9 cellular contexts compared by ENCODE assay signal in the genomic region with DNA sequence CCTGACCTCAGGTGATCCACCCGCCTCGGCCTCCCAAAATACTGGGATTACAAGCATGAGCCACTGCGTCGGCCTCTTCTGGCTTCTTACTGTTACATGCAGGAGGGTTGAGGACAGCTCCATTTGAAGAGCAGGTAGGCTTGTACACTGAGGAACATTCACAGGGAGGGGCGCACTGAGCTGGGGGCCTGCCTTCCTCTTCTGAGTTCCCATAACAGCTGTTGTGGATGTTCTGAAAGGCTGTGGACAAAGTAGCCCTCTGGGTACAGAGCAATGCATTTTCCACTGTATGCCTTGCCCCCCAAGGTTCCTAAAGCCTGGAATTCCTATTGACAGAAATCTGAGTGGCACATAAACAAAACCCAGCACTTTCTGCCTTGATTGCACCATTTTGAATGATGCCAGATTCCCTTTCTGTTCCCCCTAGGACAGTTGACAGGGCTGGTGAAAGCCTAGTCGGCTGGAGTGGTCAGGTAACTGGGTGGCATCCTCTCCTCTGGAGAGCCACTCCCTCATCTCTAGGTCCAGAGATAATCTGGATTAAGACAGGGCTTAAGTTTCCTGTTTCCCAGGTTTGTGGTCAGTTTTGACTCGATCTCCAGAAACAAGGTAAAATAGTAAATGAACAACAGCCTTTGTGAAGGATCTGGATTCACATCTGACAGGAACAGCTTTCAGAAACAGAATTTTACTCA. TPM values are rescaled to one million over a fixed set of nuclear protein-coding genes. Genes with fewer than 3 reads are reported as not detected.
A peak's percentile ranks its signal among the peaks of the same experiment; 100 is the strongest.
DNase-seq lines count a peak whose midpoint lies in the region; ATAC-seq, FAIRE-seq and TF ChIP-seq lines count a peak whose summit lies in the region.
"Had no signal": no experiment of that assay in that cellular context is flagged by ENCODE, and none has a peak within 500 bp of the region (broad histone marks: within the 10 kb centered on the region; RNA-seq: fewer than 3 reads in every experiment).

No MANE protein-coding gene starts in this region.

- peaks cover 0 to 10% (median 7%) of the 10 kb centered on the region in 3 donors for H3K4me1 ChIP-seq in pancreas

- DNase-seq in D341Med (ENCODE audit: low spot score) (peak; percentile 17), NCI-H69 (lab: John Stamatoyannopoulos, UW) (peak; percentile 57), dorsolateral prefrontal cortex (no peak), pancreas (no peak), NCI-H748 treated with DMSO at 0.1 percent for 48 hours (lab: John Stamatoyannopoulos, UW) (no peak)

- H3K27ac ChIP-seq in dorsolateral prefrontal cortex (peak overlapping the region; percentile 71 to 99 (median 97)), pancreas (peak overlapping the region in 3 of 4 donors; percentile 42 to 61 (median 54))

- intact Hi-C loops in dorsolateral prefrontal cortex (cut with DNase I) (loop anchor here (2.0 to 10.0 kb wide), 3 partner anchors 272 to 449 kb away; partner anchors contain the start of gene MYO1D (in 2 of the 2)), pancreas (cut with DNase I) (loop anchor here in 1 of 3 donors (10.0 kb wide), 1 partner anchor 269 kb away; no protein-coding TSS in a partner anchor)

- TF ChIP-seq CTCF in dorsolateral prefrontal cortex (IDR thresholded peaks at IDR 0.05 in 54 of 56, conservative IDR thresholded peaks at IDR 0.05 in 2 of 56; ENCODE audit: low read depth in 1 of 56, partially characterized antibody in 56 of 56) = no peak
- no peak for TF ChIP-seq CTCF in pancreas (IDR thresholded peaks at IDR 0.05)

- 84% methylated on average over 7 of the region's 7 CpGs for WGBS in pancreas, 2 donors

- H3K4me3 ChIP-seq in dorsolateral prefrontal cortex (peak overlapping the region in 32 of 59 donors; percentile 41 to 83 (median 68)), pancreas (no peak overlapping the region)

- H3K36me3 ChIP-seq in pancreas = peaks cover 0 to 17% (median 0%) of the 10 kb centered on the region in 3 donors

- H3K27me3 ChIP-seq in dorsolateral prefrontal cortex (no peaks in the 10 kb centered on the region), pancreas (no peaks in the 10 kb centered on the region)

- no peaks in the 10 kb centered on the region for H3K9me3 ChIP-seq in pancreas

- ATAC-seq in pancreas (no peak), GM19463 (IDR thresholded peaks at IDR 0.05; ENCODE audit: unreplicated experiment) (no peak), HG03095 (IDR thresholded peaks at IDR 0.05; ENCODE audit: unreplicated experiment) (no peak)
- ATAC-seq in activated CD4-positive, CD25-positive, alpha-beta regulatory T cell treated with anti-CD3 and anti-CD28 coated beads, Interleukin-2, amount 50 U/mL, for 24 hours = no peak

- FAIRE-seq in pancreas (lab: Jason Lieb, UNC) = no peak
- FAIRE-seq: GM12892 had no signal

RNA-seq across cellular contexts. Expression of gene CDK5R1, which starts 1.4 kb away (rescaled TPM):
- 100 to 1,000 TPM in 114 of 120 experiments, 10 to 100 TPM in 6; 52.9 to 209 (median 145) TPM for total RNA-seq in dorsolateral prefrontal cortex
- total RNA-seq in pancreas = 1 to 10 TPM in 2 of 6 donors, under 1 TPM in 4; 0.46 to 1.7 (median 0.88) TPM
- polyA plus RNA-seq in pancreas = 1 to 10 TPM; 1.5 to 5.1 TPM

RNA-seq across cellular contexts. Expression of gene PSMD11, which starts 41.1 kb away (rescaled TPM):
- total RNA-seq in dorsolateral prefrontal cortex (100 to 1,000 TPM in 5 of 120 experiments, 10 to 100 TPM in 115; 63.1 to 112 (median 81.0) TPM), pancreas (10 to 100 TPM; 22.1 to 39.4 (median 32.7) TPM)
- 10 to 100 TPM; 23.5 to 35.6 TPM for polyA plus RNA-seq in pancreas

Comparison
In these comparisons a context has a peak if more than half of its experiments do, and no peak if none do; other contexts are left out.
1. DNase-seq: peak in D341Med (single experiment) and NCI-H69 (single experiment); none in dorsolateral prefrontal cortex (0 of 10), pancreas (0 of 6) and NCI-H748 treated with DMSO at 0.1 percent for 48 hours (single experiment).
2. H3K4me3 ChIP-seq: peak in dorsolateral prefrontal cortex (32 of 59); none in pancreas (0 of 4).
3. RNA of gene CDK5R1, which starts 1.4 kb away (total RNA-seq): 52.9 to 209 TPM in dorsolateral prefrontal cortex; 0.46 to 1.7 TPM in pancreas; every median in the first group is over 10 times any median in the second.